In genomic region chr7:4758791-4759190, GRCh38 we compare ENCODE assay signal across 24 cellular contexts.
"Had no signal": no experiment of that assay in that cellular context is flagged by ENCODE, and none has a peak within 500 bp of the region (broad histone marks: within the 10 kb centered on the region; RNA-seq: fewer than 3 reads in every experiment).

No MANE protein-coding gene starts in this region.

- H3K27ac ChIP-seq: neural progenitor cell, ovary, parathyroid adenoma, psoas muscle, right lobe of liver, sigmoid colon, stomach, thoracic aorta, thyroid gland, tibial nerve, upper lobe of left lung, vagina had no signal

- H3K4me2 ChIP-seq: neural progenitor cell had no signal

- FAIRE-seq: small intestine had no signal

- H3K27me3 ChIP-seq: neural progenitor cell, ovary, right lobe of liver, sigmoid colon, stomach, thyroid gland, tibial nerve, upper lobe of left lung, vagina had no signal

- H3K9ac ChIP-seq: neural progenitor cell, parathyroid adenoma had no signal

- ATAC-seq: naive thymus-derived CD4-positive, alpha-beta T cell; natural killer cell; psoas muscle; stimulated activated effector memory CD8-positive, alpha-beta T cell treated with anti-CD3 and anti-CD28 coated beads, Interleukin-12 subunit alpha, Interleukin-12 subunit beta, amount 100 ng/mL, for 72 hours; stimulated activated naive B cell treated with anti-CD40 and anti-IgM and Interleukin-4, amounts not matched to agents 10 μg/mL and 1 μg/mL and 100 μg/mL, for 72 hours had no signal

- H3K36me3 ChIP-seq: neural progenitor cell, ovary had no signal

- DNase-seq: naive thymus-derived CD4-positive, alpha-beta T cell; natural killer cell; occipital lobe; ovary; sigmoid colon; small intestine; stimulated activated CD4-positive, alpha-beta T cell treated with anti-CD3 and anti-CD28 coated beads, Interleukin-15, amount 100 ng/mL, for 24 hours; stimulated activated CD4-positive, alpha-beta T cell treated with anti-CD3 and anti-CD28 coated beads, Interleukin-2, amount 100 ng/mL, for 24 hours; stimulated activated CD4-positive, alpha-beta T cell treated with anti-CD3 and anti-CD28 coated beads, Interleukin-2, amount 100 ng/mL, for 48 hours; stimulated activated CD4-positive, alpha-beta T cell treated with anti-CD3 and anti-CD28 coated beads, Interleukin-4, amount 100 ng/mL, for 24 hours; stimulated activated naive B cell treated with anti-CD40 and anti-IgM and Interleukin-4, amounts not matched to agents 10 μg/mL and 1 μg/mL and 100 μg/mL, for 72 hours; stimulated activated naive CD4-positive, alpha-beta T cell treated with Interleukin-2 at 50 U/mL for 16 hours; stomach; thyroid gland; trophoblast cell had no signal

- H2AFZ ChIP-seq: neural progenitor cell, parathyroid adenoma had no signal

- H3K9me3 ChIP-seq: ovary, psoas muscle, right lobe of liver, sigmoid colon, stomach, thoracic aorta, thyroid gland, tibial nerve, upper lobe of left lung, vagina had no signal

- H3K4me3 ChIP-seq: neural progenitor cell, ovary, psoas muscle, right lobe of liver, sigmoid colon, stomach, thoracic aorta, thyroid gland, tibial nerve, upper lobe of left lung, vagina had no signal

- H3K4me1 ChIP-seq: neural progenitor cell, parathyroid adenoma, psoas muscle, right lobe of liver had no signal
